In the genomic region with DNA sequence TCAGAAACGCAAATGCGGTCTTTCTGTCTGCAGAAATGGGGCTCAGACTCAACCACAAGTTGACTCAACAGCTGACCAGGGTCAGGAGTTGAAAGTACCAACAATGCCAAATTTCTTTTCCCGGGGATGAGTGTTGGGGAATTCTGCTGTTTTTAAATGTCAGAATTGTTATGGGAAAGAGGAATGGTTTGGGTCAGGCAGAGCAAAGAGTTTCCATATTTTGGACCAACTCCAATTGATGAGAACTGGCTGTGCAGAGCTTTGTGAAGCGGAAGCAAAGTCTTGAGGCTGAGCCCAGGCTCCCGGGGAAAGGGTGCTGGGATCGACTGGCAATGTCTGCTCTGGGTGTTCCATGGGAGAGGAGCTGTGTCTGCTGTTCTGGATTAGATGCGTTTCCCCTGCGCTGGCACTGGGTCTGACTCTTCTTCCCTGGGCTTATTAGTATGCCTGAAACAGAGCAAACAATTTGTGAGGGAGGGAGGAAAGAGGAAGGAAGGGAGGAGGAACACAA, we compare ENCODE assay signal across 1 cellular context.
TF ChIP-seq lines count a peak whose summit lies in the region.

No MANE protein-coding gene starts in this region.

TF ChIP-seq in HEK293, 187 proteins besides CTCF, POLR2A, EP300 and RAD21 (continued from another document):
- no peak for TF ChIP-seq ZNF155 (tag by site-specific recombination; IDR thresholded peaks at IDR 0.05)
- TF ChIP-seq ZNF221 (tag by site-specific recombination; IDR thresholded peaks at IDR 0.05; ENCODE audit: borderline replicate concordance) = no peak
- no peak for TF ChIP-seq ZNF133 (tag by site-specific recombination; IDR thresholded peaks at IDR 0.05)
- no peak for TF ChIP-seq ZNF791 (tag by site-specific recombination; IDR thresholded peaks at IDR 0.05)
- TF ChIP-seq GLIS2 (tag by site-specific recombination; IDR thresholded peaks at IDR 0.05) = no peak
- TF ChIP-seq ZNF843 (tag by site-specific recombination; IDR thresholded peaks at IDR 0.05) = no peak
- peak; percentile 89 for TF ChIP-seq ZNF341 (tag by site-specific recombination; IDR thresholded peaks at IDR 0.05; ENCODE audit: low read depth)
- TF ChIP-seq ZNF423 (tag by site-specific recombination; IDR thresholded peaks at IDR 0.05) = no peak
- TF ChIP-seq WT1 (tag by site-specific recombination; IDR thresholded peaks at IDR 0.05) = no peak
- TF ChIP-seq, protein P1, sequence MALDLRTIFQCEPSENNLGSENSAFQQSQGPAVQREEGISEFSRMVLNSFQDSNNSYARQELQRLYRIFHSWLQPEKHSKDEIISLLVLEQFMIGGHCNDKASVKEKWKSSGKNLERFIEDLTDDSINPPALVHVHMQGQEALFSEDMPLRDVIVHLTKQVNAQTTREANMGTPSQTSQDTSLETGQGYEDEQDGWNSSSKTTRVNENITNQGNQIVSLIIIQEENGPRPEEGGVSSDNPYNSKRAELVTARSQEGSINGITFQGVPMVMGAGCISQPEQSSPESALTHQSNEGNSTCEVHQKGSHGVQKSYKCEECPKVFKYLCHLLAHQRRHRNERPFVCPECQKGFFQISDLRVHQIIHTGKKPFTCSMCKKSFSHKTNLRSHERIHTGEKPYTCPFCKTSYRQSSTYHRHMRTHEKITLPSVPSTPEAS (tag by site-specific recombination; IDR thresholded peaks at IDR 0.05) = no peak
- peak; percentile 97 for TF ChIP-seq ZBTB17 (tag by site-specific recombination; IDR thresholded peaks at IDR 0.05)
- no peak for TF ChIP-seq SCRT1 (tag by site-specific recombination; IDR thresholded peaks at IDR 0.05; ENCODE audit: borderline replicate concordance)
- no peak for TF ChIP-seq ZNF660 (tag by site-specific recombination; IDR thresholded peaks at IDR 0.05)
- TF ChIP-seq, protein P2, sequence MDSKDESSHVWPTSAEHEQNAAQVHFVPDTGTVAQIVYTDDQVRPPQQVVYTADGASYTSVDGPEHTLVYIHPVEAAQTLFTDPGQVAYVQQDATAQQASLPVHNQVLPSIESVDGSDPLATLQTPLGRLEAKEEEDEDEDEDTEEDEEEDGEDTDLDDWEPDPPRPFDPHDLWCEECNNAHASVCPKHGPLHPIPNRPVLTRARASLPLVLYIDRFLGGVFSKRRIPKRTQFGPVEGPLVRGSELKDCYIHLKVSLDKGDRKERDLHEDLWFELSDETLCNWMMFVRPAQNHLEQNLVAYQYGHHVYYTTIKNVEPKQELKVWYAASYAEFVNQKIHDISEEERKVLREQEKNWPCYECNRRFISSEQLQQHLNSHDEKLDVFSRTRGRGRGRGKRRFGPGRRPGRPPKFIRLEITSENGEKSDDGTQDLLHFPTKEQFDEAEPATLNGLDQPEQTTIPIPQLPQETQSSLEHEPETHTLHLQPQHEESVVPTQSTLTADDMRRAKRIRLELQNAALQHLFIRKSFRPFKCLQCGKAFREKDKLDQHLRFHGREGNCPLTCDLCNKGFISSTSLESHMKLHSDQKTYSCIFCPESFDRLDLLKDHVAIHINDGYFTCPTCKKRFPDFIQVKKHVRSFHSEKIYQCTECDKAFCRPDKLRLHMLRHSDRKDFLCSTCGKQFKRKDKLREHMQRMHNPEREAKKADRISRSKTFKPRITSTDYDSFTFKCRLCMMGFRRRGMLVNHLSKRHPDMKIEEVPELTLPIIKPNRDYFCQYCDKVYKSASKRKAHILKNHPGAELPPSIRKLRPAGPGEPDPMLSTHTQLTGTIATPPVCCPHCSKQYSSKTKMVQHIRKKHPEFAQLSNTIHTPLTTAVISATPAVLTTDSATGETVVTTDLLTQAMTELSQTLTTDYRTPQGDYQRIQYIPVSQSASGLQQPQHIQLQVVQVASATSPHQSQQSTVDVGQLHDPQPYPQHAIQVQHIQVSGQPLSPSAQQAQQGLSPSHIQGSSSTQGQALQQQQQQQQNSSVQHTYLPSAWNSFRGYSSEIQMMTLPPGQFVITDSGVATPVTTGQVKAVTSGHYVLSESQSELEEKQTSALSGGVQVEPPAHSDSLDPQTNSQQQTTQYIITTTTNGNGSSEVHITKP (tag by site-specific recombination; IDR thresholded peaks at IDR 0.05) = no peak
- TF ChIP-seq ZNF600 (tag by site-specific recombination; IDR thresholded peaks at IDR 0.05) = peak; percentile 68
- TF ChIP-seq, protein P3, sequence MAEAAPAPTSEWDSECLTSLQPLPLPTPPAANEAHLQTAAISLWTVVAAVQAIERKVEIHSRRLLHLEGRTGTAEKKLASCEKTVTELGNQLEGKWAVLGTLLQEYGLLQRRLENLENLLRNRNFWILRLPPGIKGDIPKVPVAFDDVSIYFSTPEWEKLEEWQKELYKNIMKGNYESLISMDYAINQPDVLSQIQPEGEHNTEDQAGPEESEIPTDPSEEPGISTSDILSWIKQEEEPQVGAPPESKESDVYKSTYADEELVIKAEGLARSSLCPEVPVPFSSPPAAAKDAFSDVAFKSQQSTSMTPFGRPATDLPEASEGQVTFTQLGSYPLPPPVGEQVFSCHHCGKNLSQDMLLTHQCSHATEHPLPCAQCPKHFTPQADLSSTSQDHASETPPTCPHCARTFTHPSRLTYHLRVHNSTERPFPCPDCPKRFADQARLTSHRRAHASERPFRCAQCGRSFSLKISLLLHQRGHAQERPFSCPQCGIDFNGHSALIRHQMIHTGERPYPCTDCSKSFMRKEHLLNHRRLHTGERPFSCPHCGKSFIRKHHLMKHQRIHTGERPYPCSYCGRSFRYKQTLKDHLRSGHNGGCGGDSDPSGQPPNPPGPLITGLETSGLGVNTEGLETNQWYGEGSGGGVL (tag by site-specific recombination; IDR thresholded peaks at IDR 0.05) = no peak
- TF ChIP-seq ZSCAN23 (tag by site-specific recombination; IDR thresholded peaks at IDR 0.05) = no peak
- TF ChIP-seq, protein P4, sequence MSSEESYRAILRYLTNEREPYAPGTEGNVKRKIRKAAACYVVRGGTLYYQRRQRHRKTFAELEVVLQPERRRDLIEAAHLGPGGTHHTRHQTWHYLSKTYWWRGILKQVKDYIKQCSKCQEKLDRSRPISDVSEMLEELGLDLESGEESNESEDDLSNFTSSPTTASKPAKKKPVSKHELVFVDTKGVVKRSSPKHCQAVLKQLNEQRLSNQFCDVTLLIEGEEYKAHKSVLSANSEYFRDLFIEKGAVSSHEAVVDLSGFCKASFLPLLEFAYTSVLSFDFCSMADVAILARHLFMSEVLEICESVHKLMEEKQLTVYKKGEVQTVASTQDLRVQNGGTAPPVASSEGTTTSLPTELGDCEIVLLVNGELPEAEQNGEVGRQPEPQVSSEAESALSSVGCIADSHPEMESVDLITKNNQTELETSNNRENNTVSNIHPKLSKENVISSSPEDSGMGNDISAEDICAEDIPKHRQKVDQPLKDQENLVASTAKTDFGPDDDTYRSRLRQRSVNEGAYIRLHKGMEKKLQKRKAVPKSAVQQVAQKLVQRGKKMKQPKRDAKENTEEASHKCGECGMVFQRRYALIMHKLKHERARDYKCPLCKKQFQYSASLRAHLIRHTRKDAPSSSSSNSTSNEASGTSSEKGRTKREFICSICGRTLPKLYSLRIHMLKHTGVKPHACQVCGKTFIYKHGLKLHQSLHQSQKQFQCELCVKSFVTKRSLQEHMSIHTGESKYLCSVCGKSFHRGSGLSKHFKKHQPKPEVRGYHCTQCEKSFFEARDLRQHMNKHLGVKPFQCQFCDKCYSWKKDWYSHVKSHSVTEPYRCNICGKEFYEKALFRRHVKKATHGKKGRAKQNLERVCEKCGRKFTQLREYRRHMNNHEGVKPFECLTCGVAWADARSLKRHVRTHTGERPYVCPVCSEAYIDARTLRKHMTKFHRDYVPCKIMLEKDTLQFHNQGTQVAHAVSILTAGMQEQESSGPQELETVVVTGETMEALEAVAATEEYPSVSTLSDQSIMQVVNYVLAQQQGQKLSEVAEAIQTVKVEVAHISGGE (tag by site-specific recombination; conservative IDR thresholded peaks at IDR 0.05; ENCODE audit: low read depth) = no peak
- TF ChIP-seq ZBTB20 (tag by site-specific recombination; IDR thresholded peaks at IDR 0.05) = no peak
- TF ChIP-seq, protein P5, sequence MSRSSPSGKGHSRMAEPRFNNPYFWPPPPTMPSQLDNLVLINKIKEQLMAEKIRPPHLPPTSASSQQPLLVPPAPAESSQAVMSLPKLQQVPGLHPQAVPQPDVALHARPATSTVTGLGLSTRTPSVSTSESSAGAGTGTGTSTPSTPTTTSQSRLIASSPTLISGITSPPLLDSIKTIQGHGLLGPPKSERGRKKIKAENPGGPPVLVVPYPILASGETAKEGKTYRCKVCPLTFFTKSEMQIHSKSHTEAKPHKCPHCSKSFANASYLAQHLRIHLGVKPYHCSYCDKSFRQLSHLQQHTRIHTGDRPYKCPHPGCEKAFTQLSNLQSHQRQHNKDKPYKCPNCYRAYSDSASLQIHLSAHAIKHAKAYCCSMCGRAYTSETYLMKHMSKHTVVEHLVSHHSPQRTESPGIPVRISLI (tag by site-specific recombination; IDR thresholded peaks at IDR 0.05) = no peak
